In genomic region chr6:32658268-32658897, GRCh38 we compare ENCODE assay signal across 16 cellular contexts.
"Had no signal": no experiment of that assay in that cellular context is flagged by ENCODE, and none has a peak within 500 bp of the region (broad histone marks: within the 10 kb centered on the region; RNA-seq: fewer than 3 reads in every experiment).

No MANE protein-coding gene starts in this region.

- H3K4me1 ChIP-seq: breast epithelium, psoas muscle, sigmoid colon, suprapubic skin had no signal

- H3K27me3 Mint-ChIP-seq: activated CD4-positive, alpha-beta T cell treated with anti-CD3 and anti-CD28 coated beads, Interleukin-2, amount 10 ng/mL, durations not matched to agents 7 days and 5 days had no signal

- H3K27ac ChIP-seq: breast epithelium, psoas muscle, sigmoid colon, suprapubic skin had no signal

- DNase-seq: activated CD4-positive, alpha-beta T cell treated with anti-CD3 and anti-CD28 coated beads, Interleukin-2, amount 10 ng/mL, durations not matched to agents 7 days and 5 days; activated T-cell treated with anti-CD3 and anti-CD28 coated beads for 4 hours; anterior cingulate cortex; foreskin melanocyte; heart left ventricle; occipital lobe; psoas muscle; sigmoid colon; stimulated activated CD4-positive, alpha-beta T cell treated with anti-CD3 and anti-CD28 coated beads, Interleukin-2, amount 100 ng/mL, for 24 hours; stimulated activated naive CD4-positive, alpha-beta T cell treated with Interleukin-2 at 50 U/mL for 16 hours had no signal

- H3K27ac Mint-ChIP-seq: activated CD4-positive, alpha-beta T cell treated with anti-CD3 and anti-CD28 coated beads, Interleukin-2, amount 10 ng/mL, durations not matched to agents 7 days and 5 days; activated naive CD8-positive, alpha-beta T cell; activated T-helper 2 cell treated with anti-CD3 and anti-CD28 coated beads, Interferon-gamma antibody, Interleukin-2, Interleukin-4, amounts not matched to agents 10 μg/mL and 5 μg/mL and 100 μg/mL, durations not matched to agents 14 hours and 24 hours and 36 hours; nephron; WTC11 had no signal

- H3K4me3 Mint-ChIP-seq: activated CD4-positive, alpha-beta T cell treated with anti-CD3 and anti-CD28 coated beads, Interleukin-2, amount 10 ng/mL, durations not matched to agents 7 days and 5 days; activated naive CD8-positive, alpha-beta T cell; nephron; WTC11 had no signal

- H3K4me1 Mint-ChIP-seq: WTC11 had no signal

- H3K9me3 Mint-ChIP-seq: WTC11 had no signal

- H3K4me3 ChIP-seq: breast epithelium, heart left ventricle, psoas muscle, sigmoid colon, suprapubic skin had no signal

- H3K36me3 Mint-ChIP-seq: activated naive CD8-positive, alpha-beta T cell; WTC11 had no signal

- H3K36me3 ChIP-seq: breast epithelium, heart left ventricle, sigmoid colon, suprapubic skin had no signal

- H3K27me3 ChIP-seq: breast epithelium, heart left ventricle, sigmoid colon, suprapubic skin had no signal

- H3K9me3 ChIP-seq: breast epithelium, heart left ventricle, psoas muscle, sigmoid colon, suprapubic skin had no signal

- ATAC-seq: heart left ventricle, psoas muscle, WTC11 had no signal
